Comparison of ENCODE assay signal across 25 cellular contexts in the genomic region with DNA sequence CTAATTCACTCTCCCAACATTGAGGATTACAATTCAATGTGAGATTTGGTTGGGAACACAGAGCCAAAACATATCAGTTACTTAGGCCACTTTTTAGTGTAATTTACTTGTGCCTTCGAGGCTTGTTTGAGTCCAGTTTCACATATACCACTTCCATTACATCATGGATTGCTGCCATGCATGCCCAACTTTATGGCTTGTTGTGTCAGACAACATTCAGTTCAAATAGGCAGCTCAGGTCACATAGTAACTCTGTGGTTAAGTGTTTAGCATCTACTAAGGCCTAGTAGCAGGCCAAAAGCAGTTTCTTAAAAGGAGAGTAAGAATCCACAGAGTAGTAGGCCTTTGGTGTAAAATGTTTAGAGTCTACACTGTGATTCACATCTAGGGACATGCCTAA.
"Had no signal": no experiment of that assay in that cellular context is flagged by ENCODE, and none has a peak within 500 bp of the region (broad histone marks: within the 10 kb centered on the region; RNA-seq: fewer than 3 reads in every experiment).

No MANE protein-coding gene starts in this region.

- H3K27ac ChIP-seq: heart right ventricle, hepatocyte, left lung, lower lobe of right lung, ovary, skin epidermis, tibial nerve, vagina had no signal

- DNase-seq: heart right ventricle; islet precursor cell; left lung; lower lobe of right lung; mammary epithelial cell; mesendoderm; naive B cell; ovary; retina; right cardiac atrium; stimulated activated CD4-positive, alpha-beta T cell treated with anti-CD3 and anti-CD28 coated beads, Interleukin-12 subunit alpha, Interleukin-12 subunit beta, amount 100 ng/mL, for 4 hours; stimulated activated CD4-positive, alpha-beta T cell treated with anti-CD3 and anti-CD28 coated beads, Interleukin-4, amount 100 ng/mL, for 24 hours; stimulated activated naive CD4-positive, alpha-beta T cell; stimulated activated naive CD8-positive, alpha-beta T cell treated with anti-CD3 and anti-CD28 coated beads, Interleukin-15, amount 100 ng/mL, for 72 hours; substantia nigra had no signal

- H3K27me3 ChIP-seq: heart right ventricle, hepatocyte, left lung, ovary, tibial nerve, vagina had no signal

- H3K9me3 ChIP-seq: heart right ventricle, left lung, lower lobe of right lung, ovary, tibial nerve, vagina had no signal

- H3K4me3 Mint-ChIP-seq: mesothelial cell of epicardium; naive B cell; natural killer cell treated with Interleukin-12 subunit alpha and Interleukin-12 subunit beta and Interleukin-15 and Interleukin-18, amount 100 ng/mL, for 72 hours; stimulated activated effector memory CD8-positive, alpha-beta T cell treated with anti-CD3 and anti-CD28 coated beads, Interleukin-12 subunit alpha, Interleukin-12 subunit beta, amount 100 ng/mL, for 72 hours; stimulated activated naive CD8-positive, alpha-beta T cell treated with anti-CD3 and anti-CD28 coated beads, Interleukin-15, amount 100 ng/mL, for 72 hours; type B pancreatic cell had no signal

- H3K27me3 Mint-ChIP-seq: natural killer cell treated with Interleukin-12 subunit alpha and Interleukin-12 subunit beta and Interleukin-15 and Interleukin-18, amount 100 ng/mL, for 72 hours; progenitor cell of endocrine pancreas; stimulated activated naive CD8-positive, alpha-beta T cell treated with anti-CD3 and anti-CD28 coated beads, Interleukin-15, amount 100 ng/mL, for 72 hours had no signal

- H3K9me3 Mint-ChIP-seq: mesothelial cell of epicardium; naive B cell; natural killer cell treated with Interleukin-12 subunit alpha and Interleukin-12 subunit beta and Interleukin-15 and Interleukin-18, amount 100 ng/mL, for 72 hours; stimulated activated effector memory CD8-positive, alpha-beta T cell treated with anti-CD3 and anti-CD28 coated beads, Interleukin-12 subunit alpha, Interleukin-12 subunit beta, amount 100 ng/mL, for 72 hours; type B pancreatic cell had no signal

- ATAC-seq: heart right ventricle; left lung; lower lobe of right lung; natural killer cell treated with Interleukin-12 subunit alpha and Interleukin-12 subunit beta and Interleukin-15 and Interleukin-18, amount 100 ng/mL, for 72 hours; right cardiac atrium; sciatic nerve; stimulated activated effector memory CD8-positive, alpha-beta T cell treated with anti-CD3 and anti-CD28 coated beads, Interleukin-12 subunit alpha, Interleukin-12 subunit beta, amount 100 ng/mL, for 72 hours; stimulated activated naive CD8-positive, alpha-beta T cell treated with anti-CD3 and anti-CD28 coated beads, Interleukin-15, amount 100 ng/mL, for 72 hours had no signal

- H3K36me3 ChIP-seq: heart right ventricle, left lung, lower lobe of right lung, ovary, tibial nerve, vagina had no signal

- H3K4me1 Mint-ChIP-seq: mesothelial cell of epicardium; naive B cell; stimulated activated effector memory CD8-positive, alpha-beta T cell treated with anti-CD3 and anti-CD28 coated beads, Interleukin-12 subunit alpha, Interleukin-12 subunit beta, amount 100 ng/mL, for 72 hours; stimulated activated naive CD8-positive, alpha-beta T cell treated with anti-CD3 and anti-CD28 coated beads, Interleukin-15, amount 100 ng/mL, for 72 hours had no signal

- H3K4me2 ChIP-seq: hepatocyte had no signal

- H3K36me3 Mint-ChIP-seq: mesothelial cell of epicardium; naive B cell; natural killer cell treated with Interleukin-12 subunit alpha and Interleukin-12 subunit beta and Interleukin-15 and Interleukin-18, amount 100 ng/mL, for 72 hours; stimulated activated effector memory CD8-positive, alpha-beta T cell treated with anti-CD3 and anti-CD28 coated beads, Interleukin-12 subunit alpha, Interleukin-12 subunit beta, amount 100 ng/mL, for 72 hours; type B pancreatic cell had no signal

- H3K4me1 ChIP-seq: left lung, lower lobe of right lung, tibial nerve, vagina had no signal

- H2AFZ ChIP-seq: hepatocyte had no signal

- H3K27ac Mint-ChIP-seq: mesothelial cell of epicardium; naive B cell; natural killer cell treated with Interleukin-12 subunit alpha and Interleukin-12 subunit beta and Interleukin-15 and Interleukin-18, amount 100 ng/mL, for 72 hours; progenitor cell of endocrine pancreas; stimulated activated effector memory CD8-positive, alpha-beta T cell treated with anti-CD3 and anti-CD28 coated beads, Interleukin-12 subunit alpha, Interleukin-12 subunit beta, amount 100 ng/mL, for 72 hours; stimulated activated naive CD8-positive, alpha-beta T cell treated with anti-CD3 and anti-CD28 coated beads, Interleukin-15, amount 100 ng/mL, for 72 hours; type B pancreatic cell had no signal

- H3K4me3 ChIP-seq: heart right ventricle, hepatocyte, left lung, lower lobe of right lung, ovary, skin epidermis, tibial nerve, vagina had no signal
